Comparison of ENCODE assay signal across 19 cellular contexts in the genomic region with DNA sequence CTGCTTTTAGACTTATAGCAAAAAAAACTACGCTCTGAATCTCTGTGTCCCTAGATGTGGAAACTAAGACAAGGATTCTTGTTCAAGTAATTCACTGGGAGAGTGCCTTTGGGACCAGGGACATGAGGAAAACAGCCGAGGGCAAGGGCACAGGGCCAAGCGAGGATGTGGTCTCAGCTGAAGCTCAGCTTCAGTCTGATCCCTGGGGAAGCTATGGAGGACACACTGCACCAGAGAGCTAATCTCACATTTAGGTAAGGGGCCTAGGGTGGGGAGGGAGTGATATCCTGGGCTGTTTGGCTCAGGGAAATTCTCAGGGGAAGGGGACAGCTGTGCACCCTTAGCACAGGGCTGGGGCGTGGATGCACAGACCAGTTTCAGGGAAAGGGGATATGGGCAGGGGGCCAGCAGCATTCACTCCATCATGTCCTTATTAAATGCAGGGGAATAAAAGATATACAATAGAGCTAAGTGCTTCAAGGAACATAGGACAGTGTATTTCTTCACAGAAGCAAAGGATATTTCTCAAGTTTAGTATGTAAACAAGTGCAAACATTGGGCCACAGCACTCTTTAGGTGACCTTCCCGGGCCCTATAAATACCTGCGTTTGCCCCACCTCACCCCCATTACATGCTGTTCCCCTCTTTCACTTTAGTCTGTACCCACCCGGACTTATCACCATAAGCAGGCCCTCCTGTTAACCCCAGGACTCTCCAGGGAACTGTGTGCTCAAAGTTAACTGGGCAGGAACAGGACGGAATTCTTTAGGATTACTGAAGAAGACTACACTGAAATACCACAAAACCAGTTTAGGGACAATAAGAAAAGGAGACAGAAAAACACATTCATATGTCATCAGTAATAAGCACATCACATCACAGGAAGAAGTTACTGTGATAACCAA. TPM values are rescaled to one million over a fixed set of nuclear protein-coding genes. Genes with fewer than 3 reads are reported as not detected.
DNase-seq lines count a peak whose midpoint lies in the region; ATAC-seq and TF ChIP-seq lines count a peak whose summit lies in the region.
"Had no signal": no experiment of that assay in that cellular context is flagged by ENCODE, and none has a peak within 500 bp of the region (broad histone marks: within the 10 kb centered on the region; RNA-seq: fewer than 3 reads in every experiment).

No MANE protein-coding gene starts in this region.

- H2AK9ac ChIP-seq in IMR-90 (replicated peaks; ENCODE audit: low read depth, low read length, poor library complexity) = no peak overlapping the region

- no peak overlapping the region for H2AFZ ChIP-seq in IMR-90 (replicated peaks; ENCODE audit: low read length, poor library complexity)

- no peak overlapping the region for H3K14ac ChIP-seq in IMR-90 (replicated peaks; ENCODE audit: low read depth, low read length)

- no peak for ATAC-seq in IMR-90 (ENCODE audit: low read depth)
- ATAC-seq: activated CD8-positive, alpha-beta T cell treated with anti-CD3 and anti-CD28 coated beads, Interleukin-2, amount 10 ng/mL, durations not matched to agents 7 days and 5 days; activated T-cell treated with anti-CD3 and anti-CD28 coated beads, Interleukin-2, amount 50 U/mL, for 4 hours; right lobe of liver had no signal

- no peak overlapping the region for H3K4me3 ChIP-seq in IMR-90 (ENCODE audit: insufficient read depth, low read depth, low read length)
- H3K4me3 ChIP-seq: right lobe of liver had no signal

- H3K27ac Mint-ChIP-seq in glutamatergic neuron (ENCODE audit: unreplicated experiment) (peak overlapping the region; percentile 84), osteocyte (ENCODE audit: unreplicated experiment) (peak overlapping the region; percentile 64)
- H3K27ac Mint-ChIP-seq: activated CD8-positive, alpha-beta T cell treated with anti-CD3 and anti-CD28 coated beads, Interleukin-2, amount 10 ng/mL, durations not matched to agents 7 days and 5 days; activated naive CD4-positive, alpha-beta T cell treated with anti-CD3 and anti-CD28 coated beads, Interleukin-2, amount 50 U/mL, for 24 hours had no signal

- intact Hi-C loops in IMR-90 (cut with micrococcal nuclease) = no loop called here

- no peaks in the 10 kb centered on the region for H3K27me3 ChIP-seq in IMR-90 (ENCODE audit: control insufficient read depth, insufficient read depth, low read length)
- H3K27me3 ChIP-seq: right lobe of liver had no signal

- H2BK120ac ChIP-seq in IMR-90 (ENCODE audit: low read depth, low read length) = no peak overlapping the region

- H3K4me1 ChIP-seq in IMR-90 (ENCODE audit: control insufficient read depth, insufficient read depth, low read length) = peaks cover 5% of the 10 kb centered on the region
- H3K4me1 ChIP-seq: right lobe of liver had no signal

- no peak overlapping the region for H3K9ac ChIP-seq in IMR-90 (ENCODE audit: low read depth, low read length)
- H3K9ac ChIP-seq: SK-N-SH had no signal

- dilution Hi-C loops in IMR-90 (cut with HindIII; ENCODE audit: low sequenced_read_pairs, unreplicated experiment) = no loop called here

- no peak overlapping the region for H3K4me2 ChIP-seq in IMR-90 (ENCODE audit: low read depth, low read length)
- H3K4me2 ChIP-seq: SK-N-SH had no signal

- H3K36me3 ChIP-seq in IMR-90 (ENCODE audit: control insufficient read depth, insufficient read depth, low read length) = no peaks in the 10 kb centered on the region
- H3K36me3 ChIP-seq: right lobe of liver had no signal

- CTCF ChIA-PET in IMR-90 (lab: Yijun Ruan, JAX) = no interaction called here

- in situ Hi-C loops in IMR-90 (cut with MboI; ENCODE audit: low sequenced_read_pairs) = no loop called here

- H2BK20ac ChIP-seq in IMR-90 (ENCODE audit: low read depth, low read length) = no peak overlapping the region

- H4K8ac ChIP-seq in IMR-90 (ENCODE audit: low read depth in 2 of 2, low read length in 2 of 2) = no peak overlapping the region

- H3K4me3 Mint-ChIP-seq in glutamatergic neuron (ENCODE audit: unreplicated experiment) (peak overlapping the region; percentile 50), osteocyte (ENCODE audit: unreplicated experiment) (no peak overlapping the region)
- H3K4me3 Mint-ChIP-seq: activated CD8-positive, alpha-beta T cell treated with anti-CD3 and anti-CD28 coated beads, Interleukin-2, amount 10 ng/mL, durations not matched to agents 7 days and 5 days; activated naive CD4-positive, alpha-beta T cell treated with anti-CD3 and anti-CD28 coated beads, Interleukin-2, amount 50 U/mL, for 24 hours; activated T-cell treated with anti-CD3 and anti-CD28 coated beads, Interleukin-2, amount 50 U/mL, for 4 hours had no signal

- TF ChIP-seq CTCF in IMR-90 (conservative IDR thresholded peaks at IDR 0.05; ENCODE audit: low read depth, low read length) (no peak), glutamatergic neuron (IDR thresholded peaks at IDR 0.05; ENCODE audit: partially characterized antibody, unreplicated experiment) (no peak), osteocyte (IDR thresholded peaks at IDR 0.05) (no peak)

- H3K79me1 ChIP-seq in IMR-90 (ENCODE audit: low read depth in 1 of 2, low read length in 2 of 2) = no peaks in the 10 kb centered on the region

- H3K36me3 Mint-ChIP-seq in glutamatergic neuron (ENCODE audit: unreplicated experiment) = no peaks in the 10 kb centered on the region
- H3K36me3 Mint-ChIP-seq in osteocyte (ENCODE audit: unreplicated experiment) = no peaks in the 10 kb centered on the region
- H3K36me3 Mint-ChIP-seq: activated naive CD4-positive, alpha-beta T cell treated with anti-CD3 and anti-CD28 coated beads, Interleukin-2, amount 50 U/mL, for 24 hours had no signal

- peaks cover 2% of the 10 kb centered on the region; the same call in 1 of the 2 replicates for H3K9me1 ChIP-seq in IMR-90 (ENCODE audit: insufficient read depth, low read length)

- peak overlapping the region; percentile 57; the same call in 1 of the 2 replicates for H2AK5ac ChIP-seq in IMR-90 (ENCODE audit: low read depth, low read length)

- peaks cover 2% of the 10 kb centered on the region for H3K27me3 Mint-ChIP-seq in glutamatergic neuron (ENCODE audit: unreplicated experiment)
- no peaks in the 10 kb centered on the region for H3K27me3 Mint-ChIP-seq in osteocyte (ENCODE audit: unreplicated experiment)

- POLR2A ChIA-PET in IMR-90 (lab: Charles Lee; ENCODE audit: unreplicated experiment) = no interaction called here

- H3K4me1 Mint-ChIP-seq in glutamatergic neuron (ENCODE audit: low read depth, unreplicated experiment) (peaks cover 16% of the 10 kb centered on the region), osteocyte (ENCODE audit: unreplicated experiment) (peaks cover 20% of the 10 kb centered on the region)
- H3K4me1 Mint-ChIP-seq: activated naive CD4-positive, alpha-beta T cell treated with anti-CD3 and anti-CD28 coated beads, Interleukin-2, amount 50 U/mL, for 24 hours had no signal

- no peak overlapping the region for H3K56ac ChIP-seq in IMR-90 (ENCODE audit: extremely low read depth, insufficient read depth, low read length)

- H3K27ac ChIP-seq in IMR-90 (ENCODE audit: insufficient read depth, low read length) = no peak overlapping the region
- H3K27ac ChIP-seq: right lobe of liver had no signal

- no peak overlapping the region for H3K23ac ChIP-seq in IMR-90 (ENCODE audit: low read depth, low read length)

- no peak overlapping the region for H2BK5ac ChIP-seq in IMR-90 (ENCODE audit: low read depth, low read length, poor library complexity, severe bottlenecking)

- TF ChIP-seq POLR2A in IMR-90 (IDR thresholded peaks at IDR 0.05; ENCODE audit: low read depth, low read length) = no peak

- no peaks in the 10 kb centered on the region for H3K9me3 Mint-ChIP-seq in glutamatergic neuron (ENCODE audit: unreplicated experiment)
- no peaks in the 10 kb centered on the region for H3K9me3 Mint-ChIP-seq in osteocyte (ENCODE audit: unreplicated experiment)
- H3K9me3 Mint-ChIP-seq: activated naive CD4-positive, alpha-beta T cell treated with anti-CD3 and anti-CD28 coated beads, Interleukin-2, amount 50 U/mL, for 24 hours; activated T-cell treated with anti-CD3 and anti-CD28 coated beads, Interleukin-2, amount 50 U/mL, for 4 hours had no signal

- no peaks in the 10 kb centered on the region for H3K9me3 ChIP-seq in IMR-90 (ENCODE audit: control insufficient read depth, insufficient read depth, low read length)
- H3K9me3 ChIP-seq: right lobe of liver, SK-N-SH had no signal

- no peak overlapping the region; the same call in 1 of the 2 replicates for H3K18ac ChIP-seq in IMR-90 (ENCODE audit: low read depth, low read length)

- H2BK15ac ChIP-seq in IMR-90 (ENCODE audit: low read depth, low read length) = no peak overlapping the region

- no peak for TF ChIP-seq RAD21 in IMR-90 (IDR thresholded peaks at IDR 0.05; ENCODE audit: low read length)

- DNase-seq in IMR-90 = no peak
- DNase-seq in NCI-H82 (lab: John Stamatoyannopoulos, UW) = peak; percentile 82
- peak; percentile 14 for DNase-seq in glutamatergic neuron
- no peak for DNase-seq in osteocyte (ENCODE audit: extremely low spot score, unreplicated experiment)
- DNase-seq in NCI-H526 (lab: John Stamatoyannopoulos, UW) = no peak
- DNase-seq in A172 (ENCODE audit: low spot score) = no peak
- no peak for DNase-seq in SK-N-DZ (ENCODE audit: low spot score)
- DNase-seq: activated CD8-positive, alpha-beta T cell treated with anti-CD3 and anti-CD28 coated beads, Interleukin-2, amount 10 ng/mL, durations not matched to agents 7 days and 5 days; activated T-cell treated with anti-CD3 and anti-CD28 coated beads, Interleukin-2, amount 50 U/mL, for 4 hours; AML-193; Calu3; foreskin fibroblast; NCI-H510A; occipital lobe; right lobe of liver; SK-N-SH; stimulated activated CD4-positive, alpha-beta T cell treated with anti-CD3 and anti-CD28 coated beads, Interleukin-1b, Interleukin-23, amount 100 ng/mL, for 48 hours; T-helper 9 cell had no signal

- H4K5ac ChIP-seq in IMR-90 (ENCODE audit: low read depth, low read length) = no peak overlapping the region

- no peaks in the 10 kb centered on the region for H4K20me1 ChIP-seq in IMR-90 (ENCODE audit: insufficient read depth, low read length)

- 55% methylated on average over 4 of the region's 8 CpGs; no CpG with 5 or more reads in 1 of the 2 experiments for WGBS in IMR-90 (ENCODE audit: extremely low coverage in 2 of 2, insufficient read length in 1 of 2), 2 experiments

- BruUV-seq in IMR-90 (replicated peaks; lab: Mats Ljungman, UMichigan) = no TSS peak

- no peak overlapping the region for H3K4ac ChIP-seq in IMR-90 (ENCODE audit: low read depth, low read length)

- H4K91ac ChIP-seq in IMR-90 (ENCODE audit: insufficient read depth, low read depth, low read length) = no peak overlapping the region

TF ChIP-seq in IMR-90, 13 proteins besides CTCF, POLR2A, EP300 and RAD21 (continues in another document):
- no peak for TF ChIP-seq MAFK (IDR thresholded peaks at IDR 0.05; ENCODE audit: low read depth, low read length)

RNA-seq across cellular contexts. Expression of gene FSIP1, which starts 45.7 kb away (rescaled TPM):
- total RNA-seq in IMR-90 (2012; rRNA removed) (0.18 and 0.56 TPM in 2 replicates), glutamatergic neuron (ENCODE audit: unreplicated experiment) (1.5 TPM), osteocyte (0.31 and 0.54 TPM in 2 replicates)
- polyA plus RNA-seq in IMR-90 (2012; rRNA removed) = 0.03 and 0.10 TPM in 2 replicates
- 0.01 and 0.02 TPM in 2 replicates for polyA plus RNA-seq in IMR-90 (2012; cell fraction: cytosol; rRNA removed)
- 0.11 TPM in 1 of 2 replicates, not detected in the other for polyA plus RNA-seq in IMR-90 (2012; cell fraction: nucleus; rRNA removed; ENCODE audit: low replicate concordance)
- 0.41 and 0.86 TPM in 2 replicates for total RNA-seq in A172 (2014; rRNA removed; shearing (Covaris generic))
- polyA plus RNA-seq in SK-N-DZ (2014; cell fraction: cytosol; rRNA removed) = 0.49 and 0.70 TPM in 2 replicates
- 0.46 and 0.68 TPM in 2 replicates for polyA plus RNA-seq in SK-N-DZ (2014; cell fraction: nucleus; rRNA removed)

Comparison
In these comparisons a context has a peak if more than half of its experiments do, and no peak if none do; other contexts are left out.
1. DNase-seq: peak in NCI-H82 (single experiment) and glutamatergic neuron (single experiment); none in IMR-90 (single experiment), osteocyte (single experiment), NCI-H526 (0 of 2), A172 (single experiment) and SK-N-DZ (single experiment).